Comparison of ENCODE assay signal across 11 cellular contexts in genomic region chr17:21218101-21218500, GRCh38. TPM values are rescaled to one million over a fixed set of nuclear protein-coding genes. Genes with fewer than 3 reads are reported as not detected.
DNase-seq lines count a peak whose midpoint lies in the region; ATAC-seq lines count a peak whose summit lies in the region.
"Had no signal": no experiment of that assay in that cellular context is flagged by ENCODE, and none has a peak within 500 bp of the region (broad histone marks: within the 10 kb centered on the region; RNA-seq: fewer than 3 reads in every experiment).

No MANE protein-coding gene starts in this region.

- no peaks in the 10 kb centered on the region for H3K27me3 Mint-ChIP-seq in activated CD8-positive, alpha-beta memory T cell treated with anti-CD3 and anti-CD28 coated beads, Interleukin-2, amount 10 ng/mL, durations not matched to agents 7 days and 5 days

- DNase-seq in activated CD8-positive, alpha-beta memory T cell treated with anti-CD3 and anti-CD28 coated beads, Interleukin-2, amount 50 U/mL, for 24 hours (ENCODE audit: extremely low read depth): peak; percentile 12
- no peak for DNase-seq in activated CD8-positive, alpha-beta memory T cell treated with anti-CD3 and anti-CD28 coated beads, Interleukin-2, amount 10 ng/mL, durations not matched to agents 7 days and 5 days
- peak; percentile 89 for DNase-seq in OCI-M1 (lab: John Stamatoyannopoulos, UW)
- DNase-seq in dermis blood vessel endothelial cell: peak; percentile 39
- peak; percentile 30 to 53 for DNase-seq in stimulated activated CD8-positive, alpha-beta memory T cell treated with anti-CD3 and anti-CD28 coated beads, Interleukin-15, amount 100 ng/mL, for 48 hours (ENCODE audit: low read depth in 2 of 2)
- no peak for DNase-seq in NCI-H524 treated with DMSO at 0.1 percent for 48 hours (lab: John Stamatoyannopoulos, UW)
- DNase-seq in cerebellum (ENCODE audit: low spot score): no peak
- DNase-seq: immature natural killer cell, IMR-90, NCI-H446 treated with DMSO at 0.1 percent for 48 hours had no signal

- no peak for ATAC-seq in activated CD8-positive, alpha-beta memory T cell treated with anti-CD3 and anti-CD28 coated beads, Interleukin-2, amount 10 ng/mL, durations not matched to agents 7 days and 5 days
- ATAC-seq in GM21447 (IDR thresholded peaks at IDR 0.05; ENCODE audit: unreplicated experiment): no peak

- H3K4me3 Mint-ChIP-seq in activated CD8-positive, alpha-beta memory T cell treated with anti-CD3 and anti-CD28 coated beads, Interleukin-2, amount 10 ng/mL, durations not matched to agents 7 days and 5 days: no peak overlapping the region
- H3K4me3 Mint-ChIP-seq: immature natural killer cell had no signal

- H3K9me3 Mint-ChIP-seq in activated CD8-positive, alpha-beta memory T cell treated with anti-CD3 and anti-CD28 coated beads, Interleukin-2, amount 10 ng/mL, durations not matched to agents 7 days and 5 days (ENCODE audit: low read depth): no peaks in the 10 kb centered on the region
- H3K9me3 Mint-ChIP-seq: immature natural killer cell had no signal

- H3K27ac Mint-ChIP-seq in activated CD8-positive, alpha-beta memory T cell treated with anti-CD3 and anti-CD28 coated beads, Interleukin-2, amount 10 ng/mL, durations not matched to agents 7 days and 5 days: no peak overlapping the region
- H3K27ac Mint-ChIP-seq: immature natural killer cell had no signal

- CTCF ChIA-PET in activated CD8-positive, alpha-beta memory T cell treated with anti-CD3 and anti-CD28 coated beads, Interleukin-2, amount 10 ng/mL, durations not matched to agents 7 days and 5 days (lab: Charles Lee): interaction anchor here (1.3 kb wide), 1 partner anchor 61 kb away, joined by 3 read pairs; no protein-coding TSS in a partner anchor

- peaks cover 29% of the 10 kb centered on the region for H3K4me1 Mint-ChIP-seq in activated CD8-positive, alpha-beta memory T cell treated with anti-CD3 and anti-CD28 coated beads, Interleukin-2, amount 10 ng/mL, durations not matched to agents 7 days and 5 days

- peaks cover 16% of the 10 kb centered on the region for H3K36me3 Mint-ChIP-seq in activated CD8-positive, alpha-beta memory T cell treated with anti-CD3 and anti-CD28 coated beads, Interleukin-2, amount 10 ng/mL, durations not matched to agents 7 days and 5 days

RNA-seq across cellular contexts. Expression of gene TMEM11, which starts 4.1 kb away (rescaled TPM):
- total RNA-seq in activated CD8-positive, alpha-beta memory T cell treated with anti-CD3 and anti-CD28 coated beads, Interleukin-2, amount 10 ng/mL, durations not matched to agents 7 days and 5 days: 10 to 100 TPM; 24.8 to 29.3 TPM
- total RNA-seq in dermis blood vessel endothelial cell: 20.4 and 30.0 TPM in 2 replicates
- total RNA-seq in cerebellum: 9.0 TPM

RNA-seq across cellular contexts. Expression of gene NATD1, which starts 35.1 kb away (rescaled TPM):
- 1 to 10 TPM; 1.8 to 1.9 TPM for total RNA-seq in activated CD8-positive, alpha-beta memory T cell treated with anti-CD3 and anti-CD28 coated beads, Interleukin-2, amount 10 ng/mL, durations not matched to agents 7 days and 5 days
- total RNA-seq in dermis blood vessel endothelial cell (4.1 and 8.2 TPM in 2 replicates), cerebellum (2.4 TPM)

Comparison
In these comparisons a context has a peak if more than half of its experiments do, and no peak if none do; other contexts are left out.
1. DNase-seq: peak in activated CD8-positive, alpha-beta memory T cell treated with anti-CD3 and anti-CD28 coated beads, Interleukin-2, amount 50 U/mL, for 24 hours (single experiment), OCI-M1 (single experiment), dermis blood vessel endothelial cell (single experiment) and stimulated activated CD8-positive, alpha-beta memory T cell treated with anti-CD3 and anti-CD28 coated beads, Interleukin-15, amount 100 ng/mL, for 48 hours (2 of 2); none in activated CD8-positive, alpha-beta memory T cell treated with anti-CD3 and anti-CD28 coated beads, Interleukin-2, amount 10 ng/mL, durations not matched to agents 7 days and 5 days (single experiment), NCI-H524 treated with DMSO at 0.1 percent for 48 hours (single experiment) and cerebellum (single experiment).